ENCODE assay signal across 1 cellular context in the genomic region with DNA sequence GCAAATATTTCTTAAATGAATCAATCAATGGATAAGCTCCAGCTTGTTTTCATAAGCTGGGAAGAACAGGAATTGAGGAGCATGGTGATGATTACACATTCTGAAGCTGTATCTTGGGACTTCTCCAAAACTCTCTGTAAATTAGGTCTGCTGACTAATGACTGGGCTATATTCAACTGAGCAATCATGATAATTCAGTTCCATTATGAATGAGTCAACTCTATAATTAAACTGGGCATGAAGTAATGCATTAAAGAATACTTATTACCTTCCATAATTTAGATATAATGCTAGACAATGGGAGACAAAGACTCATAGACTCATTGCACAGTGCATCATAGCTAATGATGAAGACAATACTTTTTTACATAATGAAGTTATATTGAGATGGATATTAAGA.
TF ChIP-seq lines count a peak whose summit lies in the region.

No MANE protein-coding gene starts in this region.

TF ChIP-seq in SK-N-SH treated with all-trans-retinoic acid at 6 μM for 48 hours, 23 proteins besides CTCF, POLR2A, EP300 and RAD21 (continued from another document):
- TF ChIP-seq BACH2 (CRISPR knock-in tag; IDR thresholded peaks at IDR 0.05; ENCODE audit: borderline replicate concordance) (no peak), ISL1 (CRISPR knock-in tag; IDR thresholded peaks at IDR 0.05) (peak; percentile 87), ZFP30 (CRISPR knock-in tag; IDR thresholded peaks at IDR 0.05) (no peak), RARB (CRISPR knock-in tag; IDR thresholded peaks at IDR 0.05) (no peak), SNAI2 (CRISPR knock-in tag; IDR thresholded peaks at IDR 0.05) (peak; percentile 53; the same call in 1 of the 2 replicates), ZC3H10 (CRISPR knock-in tag; IDR thresholded peaks at IDR 0.05) (no peak), ZNF565 (CRISPR knock-in tag; conservative IDR thresholded peaks at IDR 0.05; ENCODE audit: low read depth) (no peak), OSR1 (CRISPR knock-in tag; IDR thresholded peaks at IDR 0.05) (no peak), ZNF8 (CRISPR knock-in tag; IDR thresholded peaks at IDR 0.05) (no peak), ARNTL (CRISPR knock-in tag; IDR thresholded peaks at IDR 0.05; ENCODE audit: borderline replicate concordance, low read depth) (no peak), ZFP3 (CRISPR knock-in tag; IDR thresholded peaks at IDR 0.05) (0 out of 2 replicates have a peak, but pooled peaks have one; percentile 44), ZNF70 (CRISPR knock-in tag; IDR thresholded peaks at IDR 0.05) (no peak), ESRRG (CRISPR knock-in tag; IDR thresholded peaks at IDR 0.05) (no peak), PPARA (CRISPR knock-in tag; IDR thresholded peaks at IDR 0.05; ENCODE audit: borderline replicate concordance) (no peak), TOX (CRISPR knock-in tag; IDR thresholded peaks at IDR 0.05; ENCODE audit: borderline replicate concordance) (no peak), CSRNP3 (CRISPR knock-in tag; IDR thresholded peaks at IDR 0.05) (no peak), TCF4 (CRISPR knock-in tag; IDR thresholded peaks at IDR 0.05; ENCODE audit: borderline replicate concordance) (no peak)
- TF ChIP-seq, protein P1, sequence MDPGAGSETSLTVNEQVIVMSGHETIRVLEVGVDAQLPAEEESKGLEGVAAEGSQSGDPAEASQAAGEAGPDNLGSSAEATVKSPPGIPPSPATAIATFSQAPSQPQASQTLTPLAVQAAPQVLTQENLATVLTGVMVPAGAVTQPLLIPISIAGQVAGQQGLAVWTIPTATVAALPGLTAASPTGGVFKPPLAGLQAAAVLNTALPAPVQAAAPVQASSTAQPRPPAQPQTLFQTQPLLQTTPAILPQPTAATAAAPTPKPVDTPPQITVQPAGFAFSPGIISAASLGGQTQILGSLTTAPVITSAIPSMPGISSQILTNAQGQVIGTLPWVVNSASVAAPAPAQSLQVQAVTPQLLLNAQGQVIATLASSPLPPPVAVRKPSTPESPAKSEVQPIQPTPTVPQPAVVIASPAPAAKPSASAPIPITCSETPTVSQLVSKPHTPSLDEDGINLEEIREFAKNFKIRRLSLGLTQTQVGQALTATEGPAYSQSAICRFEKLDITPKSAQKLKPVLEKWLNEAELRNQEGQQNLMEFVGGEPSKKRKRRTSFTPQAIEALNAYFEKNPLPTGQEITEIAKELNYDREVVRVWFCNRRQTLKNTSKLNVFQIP (CRISPR knock-in tag; IDR thresholded peaks at IDR 0.05; ENCODE audit: borderline replicate concordance, low read depth) = no peak
- TF ChIP-seq, protein P2, sequence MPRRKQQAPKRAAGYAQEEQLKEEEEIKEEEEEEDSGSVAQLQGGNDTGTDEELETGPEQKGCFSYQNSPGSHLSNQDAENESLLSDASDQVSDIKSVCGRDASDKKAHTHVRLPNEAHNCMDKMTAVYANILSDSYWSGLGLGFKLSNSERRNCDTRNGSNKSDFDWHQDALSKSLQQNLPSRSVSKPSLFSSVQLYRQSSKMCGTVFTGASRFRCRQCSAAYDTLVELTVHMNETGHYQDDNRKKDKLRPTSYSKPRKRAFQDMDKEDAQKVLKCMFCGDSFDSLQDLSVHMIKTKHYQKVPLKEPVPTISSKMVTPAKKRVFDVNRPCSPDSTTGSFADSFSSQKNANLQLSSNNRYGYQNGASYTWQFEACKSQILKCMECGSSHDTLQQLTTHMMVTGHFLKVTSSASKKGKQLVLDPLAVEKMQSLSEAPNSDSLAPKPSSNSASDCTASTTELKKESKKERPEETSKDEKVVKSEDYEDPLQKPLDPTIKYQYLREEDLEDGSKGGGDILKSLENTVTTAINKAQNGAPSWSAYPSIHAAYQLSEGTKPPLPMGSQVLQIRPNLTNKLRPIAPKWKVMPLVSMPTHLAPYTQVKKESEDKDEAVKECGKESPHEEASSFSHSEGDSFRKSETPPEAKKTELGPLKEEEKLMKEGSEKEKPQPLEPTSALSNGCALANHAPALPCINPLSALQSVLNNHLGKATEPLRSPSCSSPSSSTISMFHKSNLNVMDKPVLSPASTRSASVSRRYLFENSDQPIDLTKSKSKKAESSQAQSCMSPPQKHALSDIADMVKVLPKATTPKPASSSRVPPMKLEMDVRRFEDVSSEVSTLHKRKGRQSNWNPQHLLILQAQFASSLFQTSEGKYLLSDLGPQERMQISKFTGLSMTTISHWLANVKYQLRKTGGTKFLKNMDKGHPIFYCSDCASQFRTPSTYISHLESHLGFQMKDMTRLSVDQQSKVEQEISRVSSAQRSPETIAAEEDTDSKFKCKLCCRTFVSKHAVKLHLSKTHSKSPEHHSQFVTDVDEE (CRISPR knock-in tag; IDR thresholded peaks at IDR 0.05) = no peak
